In genomic region chr7:154965014-154965413, GRCh38 we compare ENCODE assay signal across 24 cellular contexts.
"Had no signal": no experiment of that assay in that cellular context is flagged by ENCODE, and none has a peak within 500 bp of the region (broad histone marks: within the 10 kb centered on the region; RNA-seq: fewer than 3 reads in every experiment).

No MANE protein-coding gene starts in this region.

- H3K27ac ChIP-seq: ascending aorta, cardiac muscle cell, foreskin keratinocyte, parathyroid adenoma, tibial artery, VCaP had no signal

- H3K27me3 ChIP-seq: ascending aorta, cardiac muscle cell, foreskin keratinocyte, tibial artery had no signal

- DNase-seq: activated CD4-positive, alpha-beta T cell treated with anti-CD3 and anti-CD28 coated beads, Interleukin-2, amount 50 U/mL, for 1 hour; activated CD8-positive, alpha-beta T cell treated with anti-CD3 and anti-CD28 coated beads, Interleukin-2, amount 10 ng/mL, durations not matched to agents 7 days and 5 days; activated T-cell treated with anti-CD3 and anti-CD28 coated beads, Interleukin-2, amount 50 U/mL, for 1 hour; dermis blood vessel endothelial cell; effector CD8-positive, alpha-beta T cell; erythroblast; foreskin keratinocyte; left colon; mucosa of descending colon; naive B cell; nucleus accumbens; right cardiac atrium; stimulated activated CD4-positive, alpha-beta T cell treated with anti-CD3 and anti-CD28 coated beads, Interleukin-2, amount 100 ng/mL, for 24 hours; stimulated activated naive CD8-positive, alpha-beta T cell treated with anti-CD3 and anti-CD28 coated beads, Interleukin-15, amount 100 ng/mL, for 72 hours; tibial artery had no signal

- H3K9me3 ChIP-seq: ascending aorta, mucosa of descending colon, tibial artery had no signal

- H3K4me1 Mint-ChIP-seq: activated T-helper 17 cell treated with anti-CD3 and anti-CD28 coated beads, Interleukin-2, amount 50 U/mL, for 72 hours; memory B cell; stimulated activated naive CD8-positive, alpha-beta T cell treated with anti-CD3 and anti-CD28 coated beads, Interleukin-15, amount 100 ng/mL, for 72 hours had no signal

- H3K27me3 Mint-ChIP-seq: activated T-helper 17 cell treated with anti-CD3 and anti-CD28 coated beads, Interleukin-2, amount 50 U/mL, for 72 hours; memory B cell; naive B cell; stimulated activated naive CD8-positive, alpha-beta T cell treated with anti-CD3 and anti-CD28 coated beads, Interleukin-15, amount 100 ng/mL, for 72 hours had no signal

- H3K79me2 ChIP-seq: parathyroid adenoma had no signal

- H3K27ac Mint-ChIP-seq: activated CD8-positive, alpha-beta T cell treated with anti-CD3 and anti-CD28 coated beads, Interleukin-2, amount 10 ng/mL, durations not matched to agents 7 days and 5 days; memory B cell; stimulated activated effector memory CD8-positive, alpha-beta T cell treated with anti-CD3 and anti-CD28 coated beads, Interleukin-12 subunit alpha, Interleukin-12 subunit beta, amount 100 ng/mL, for 72 hours; stimulated activated naive CD8-positive, alpha-beta T cell treated with anti-CD3 and anti-CD28 coated beads, Interleukin-15, amount 100 ng/mL, for 72 hours had no signal

- H3K9ac ChIP-seq: parathyroid adenoma had no signal

- H3K4me3 Mint-ChIP-seq: activated CD8-positive, alpha-beta T cell treated with anti-CD3 and anti-CD28 coated beads, Interleukin-2, amount 10 ng/mL, durations not matched to agents 7 days and 5 days; activated T-helper 17 cell treated with anti-CD3 and anti-CD28 coated beads, Interleukin-2, amount 50 U/mL, for 72 hours; memory B cell; stimulated activated effector memory CD8-positive, alpha-beta T cell treated with anti-CD3 and anti-CD28 coated beads, Interleukin-12 subunit alpha, Interleukin-12 subunit beta, amount 100 ng/mL, for 72 hours; stimulated activated naive CD8-positive, alpha-beta T cell treated with anti-CD3 and anti-CD28 coated beads, Interleukin-15, amount 100 ng/mL, for 72 hours had no signal

- H3K4me1 ChIP-seq: ascending aorta, foreskin keratinocyte, parathyroid adenoma, tibial artery had no signal

- H2AFZ ChIP-seq: parathyroid adenoma had no signal

- H3K4me3 ChIP-seq: ascending aorta, cardiac muscle cell, mucosa of descending colon, tibial artery had no signal

- ATAC-seq: activated CD4-positive, CD25-positive, alpha-beta regulatory T cell treated with anti-CD3 and anti-CD28 coated beads, Interleukin-2, amount 50 U/mL, for 24 hours; activated CD8-positive, alpha-beta T cell treated with anti-CD3 and anti-CD28 coated beads, Interleukin-2, amount 10 ng/mL, durations not matched to agents 7 days and 5 days; activated naive CD4-positive, alpha-beta T cell treated with anti-CD3 and anti-CD28 coated beads, Interleukin-2, amount 50 U/mL, for 72 hours; activated T-helper 17 cell treated with anti-CD3 and anti-CD28 coated beads, Interleukin-2, amount 50 U/mL, for 72 hours; foreskin keratinocyte; left colon; mucosa of descending colon; right cardiac atrium; stimulated activated effector memory CD8-positive, alpha-beta T cell treated with anti-CD3 and anti-CD28 coated beads, Interleukin-12 subunit alpha, Interleukin-12 subunit beta, amount 100 ng/mL, for 72 hours; stimulated activated naive CD8-positive, alpha-beta T cell treated with anti-CD3 and anti-CD28 coated beads, Interleukin-15, amount 100 ng/mL, for 72 hours had no signal

- H3K9me3 Mint-ChIP-seq: activated naive CD4-positive, alpha-beta T cell treated with anti-CD3 and anti-CD28 coated beads, Interleukin-2, amount 50 U/mL, for 72 hours; activated T-helper 17 cell treated with anti-CD3 and anti-CD28 coated beads, Interleukin-2, amount 50 U/mL, for 72 hours; memory B cell; naive B cell; stimulated activated effector memory CD8-positive, alpha-beta T cell treated with anti-CD3 and anti-CD28 coated beads, Interleukin-12 subunit alpha, Interleukin-12 subunit beta, amount 100 ng/mL, for 72 hours; stimulated activated naive CD8-positive, alpha-beta T cell treated with anti-CD3 and anti-CD28 coated beads, Interleukin-15, amount 100 ng/mL, for 72 hours had no signal
